Comparison of ENCODE assay signal across 1 cellular context in genomic region chr3:129413687-129414506, GRCh38.
TF ChIP-seq lines count a peak whose summit lies in the region.

No MANE protein-coding gene starts in this region.

TF ChIP-seq in GM12878, 131 proteins besides CTCF, POLR2A, EP300 and RAD21 (continued from another document):
- TF ChIP-seq, protein P1, sequence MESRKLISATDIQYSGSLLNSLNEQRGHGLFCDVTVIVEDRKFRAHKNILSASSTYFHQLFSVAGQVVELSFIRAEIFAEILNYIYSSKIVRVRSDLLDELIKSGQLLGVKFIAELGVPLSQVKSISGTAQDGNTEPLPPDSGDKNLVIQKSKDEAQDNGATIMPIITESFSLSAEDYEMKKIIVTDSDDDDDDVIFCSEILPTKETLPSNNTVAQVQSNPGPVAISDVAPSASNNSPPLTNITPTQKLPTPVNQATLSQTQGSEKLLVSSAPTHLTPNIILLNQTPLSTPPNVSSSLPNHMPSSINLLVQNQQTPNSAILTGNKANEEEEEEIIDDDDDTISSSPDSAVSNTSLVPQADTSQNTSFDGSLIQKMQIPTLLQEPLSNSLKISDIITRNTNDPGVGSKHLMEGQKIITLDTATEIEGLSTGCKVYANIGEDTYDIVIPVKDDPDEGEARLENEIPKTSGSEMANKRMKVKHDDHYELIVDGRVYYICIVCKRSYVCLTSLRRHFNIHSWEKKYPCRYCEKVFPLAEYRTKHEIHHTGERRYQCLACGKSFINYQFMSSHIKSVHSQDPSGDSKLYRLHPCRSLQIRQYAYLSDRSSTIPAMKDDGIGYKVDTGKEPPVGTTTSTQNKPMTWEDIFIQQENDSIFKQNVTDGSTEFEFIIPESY (IDR thresholded peaks at IDR 0.05): no peak
- no peak for TF ChIP-seq PAX8 (IDR thresholded peaks at IDR 0.05)
- no peak for TF ChIP-seq MTA3 (IDR thresholded peaks at IDR 0.05; ENCODE audit: borderline replicate concordance, low read length)
- no peak for TF ChIP-seq NFYA (IDR thresholded peaks at IDR 0.05; ENCODE audit: borderline replicate concordance, low read depth, low read length)
- TF ChIP-seq FOS (IDR thresholded peaks at IDR 0.05; ENCODE audit: borderline replicate concordance, extremely low read depth, insufficient read length): no peak
- TF ChIP-seq, protein P2, sequence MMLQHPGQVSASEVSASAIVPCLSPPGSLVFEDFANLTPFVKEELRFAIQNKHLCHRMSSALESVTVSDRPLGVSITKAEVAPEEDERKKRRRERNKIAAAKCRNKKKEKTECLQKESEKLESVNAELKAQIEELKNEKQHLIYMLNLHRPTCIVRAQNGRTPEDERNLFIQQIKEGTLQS (IDR thresholded peaks at IDR 0.05; ENCODE audit: borderline replicate concordance, extremely low read depth, low read depth, low read length): no peak
- TF ChIP-seq KLF5 (IDR thresholded peaks at IDR 0.05; ENCODE audit: partially characterized antibody): no peak
- no peak for TF ChIP-seq TCF3 (IDR thresholded peaks at IDR 0.05; ENCODE audit: borderline replicate concordance, insufficient read depth, low read depth, low read length)
- TF ChIP-seq POU2F2 (IDR thresholded peaks at IDR 0.05; ENCODE audit: borderline replicate concordance, low read depth, low read length): peak; percentile 44; the same call in 1 of the 3 replicates
- TF ChIP-seq NR2F1 (conservative IDR thresholded peaks at IDR 0.05): peak; percentile 91
- no peak for TF ChIP-seq FOXM1 (IDR thresholded peaks at IDR 0.05; ENCODE audit: low read depth, low read length)
- TF ChIP-seq ESRRA (IDR thresholded peaks at IDR 0.05; ENCODE audit: low read length): no peak
- TF ChIP-seq HDAC2 (IDR thresholded peaks at IDR 0.05): no peak
- TF ChIP-seq LARP7 (IDR thresholded peaks at IDR 0.05): no peak
- TF ChIP-seq ZNF217 (IDR thresholded peaks at IDR 0.05): 0 out of 2 replicates have a peak, but pooled peaks have one; percentile 49
- no peak for TF ChIP-seq CBX5 (IDR thresholded peaks at IDR 0.05; ENCODE audit: low read depth)
- TF ChIP-seq, protein P3, sequence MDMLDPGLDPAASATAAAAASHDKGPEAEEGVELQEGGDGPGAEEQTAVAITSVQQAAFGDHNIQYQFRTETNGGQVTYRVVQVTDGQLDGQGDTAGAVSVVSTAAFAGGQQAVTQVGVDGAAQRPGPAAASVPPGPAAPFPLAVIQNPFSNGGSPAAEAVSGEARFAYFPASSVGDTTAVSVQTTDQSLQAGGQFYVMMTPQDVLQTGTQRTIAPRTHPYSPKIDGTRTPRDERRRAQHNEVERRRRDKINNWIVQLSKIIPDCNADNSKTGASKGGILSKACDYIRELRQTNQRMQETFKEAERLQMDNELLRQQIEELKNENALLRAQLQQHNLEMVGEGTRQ (IDR thresholded peaks at IDR 0.05; ENCODE audit: borderline replicate concordance, low read depth, low read length): no peak
- no peak for TF ChIP-seq ZZZ3 (IDR thresholded peaks at IDR 0.05; ENCODE audit: control insufficient read depth, insufficient read length, low read depth)
- TF ChIP-seq ASH2L (IDR thresholded peaks at IDR 0.05; ENCODE audit: borderline replicate concordance, low read depth): no peak
- TF ChIP-seq ZNF207 (IDR thresholded peaks at IDR 0.05; ENCODE audit: borderline replicate concordance): no peak
- TF ChIP-seq, protein P4, sequence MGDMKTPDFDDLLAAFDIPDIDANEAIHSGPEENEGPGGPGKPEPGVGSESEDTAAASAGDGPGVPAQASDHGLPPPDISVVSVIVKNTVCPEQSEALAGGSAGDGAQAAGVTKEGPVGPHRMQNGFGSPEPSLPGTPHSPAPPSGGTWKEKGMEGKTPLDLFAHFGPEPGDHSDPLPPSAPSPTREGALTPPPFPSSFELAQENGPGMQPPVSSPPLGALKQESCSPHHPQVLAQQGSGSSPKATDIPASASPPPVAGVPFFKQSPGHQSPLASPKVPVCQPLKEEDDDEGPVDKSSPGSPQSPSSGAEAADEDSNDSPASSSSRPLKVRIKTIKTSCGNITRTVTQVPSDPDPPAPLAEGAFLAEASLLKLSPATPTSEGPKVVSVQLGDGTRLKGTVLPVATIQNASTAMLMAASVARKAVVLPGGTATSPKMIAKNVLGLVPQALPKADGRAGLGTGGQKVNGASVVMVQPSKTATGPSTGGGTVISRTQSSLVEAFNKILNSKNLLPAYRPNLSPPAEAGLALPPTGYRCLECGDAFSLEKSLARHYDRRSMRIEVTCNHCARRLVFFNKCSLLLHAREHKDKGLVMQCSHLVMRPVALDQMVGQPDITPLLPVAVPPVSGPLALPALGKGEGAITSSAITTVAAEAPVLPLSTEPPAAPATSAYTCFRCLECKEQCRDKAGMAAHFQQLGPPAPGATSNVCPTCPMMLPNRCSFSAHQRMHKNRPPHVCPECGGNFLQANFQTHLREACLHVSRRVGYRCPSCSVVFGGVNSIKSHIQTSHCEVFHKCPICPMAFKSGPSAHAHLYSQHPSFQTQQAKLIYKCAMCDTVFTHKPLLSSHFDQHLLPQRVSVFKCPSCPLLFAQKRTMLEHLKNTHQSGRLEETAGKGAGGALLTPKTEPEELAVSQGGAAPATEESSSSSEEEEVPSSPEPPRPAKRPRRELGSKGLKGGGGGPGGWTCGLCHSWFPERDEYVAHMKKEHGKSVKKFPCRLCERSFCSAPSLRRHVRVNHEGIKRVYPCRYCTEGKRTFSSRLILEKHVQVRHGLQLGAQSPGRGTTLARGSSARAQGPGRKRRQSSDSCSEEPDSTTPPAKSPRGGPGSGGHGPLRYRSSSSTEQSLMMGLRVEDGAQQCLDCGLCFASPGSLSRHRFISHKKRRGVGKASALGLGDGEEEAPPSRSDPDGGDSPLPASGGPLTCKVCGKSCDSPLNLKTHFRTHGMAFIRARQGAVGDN (IDR thresholded peaks at IDR 0.05): peak; percentile 80
